In genomic region chr16:58419241-58420012, GRCh38 we compare ENCODE assay signal across 23 cellular contexts. TPM values are rescaled to one million over a fixed set of nuclear protein-coding genes. Genes with fewer than 3 reads are reported as not detected.
DNase-seq lines count a peak whose midpoint lies in the region; ATAC-seq and TF ChIP-seq lines count a peak whose summit lies in the region.
"Had no signal": no experiment of that assay in that cellular context is flagged by ENCODE, and none has a peak within 500 bp of the region (broad histone marks: within the 10 kb centered on the region; RNA-seq: fewer than 3 reads in every experiment).

No MANE protein-coding gene starts in this region.

- H3K9me3 Mint-ChIP-seq in brain, result no peaks in the 10 kb centered on the region
- H3K9me3 Mint-ChIP-seq in neural progenitor cell, result no peaks in the 10 kb centered on the region
- H3K9me3 Mint-ChIP-seq in activated CD8-positive, alpha-beta memory T cell treated with anti-CD3 and anti-CD28 coated beads, Interleukin-2, amount 10 ng/mL, durations not matched to agents 7 days and 5 days (ENCODE audit: low read depth), result no peaks in the 10 kb centered on the region
- H3K9me3 Mint-ChIP-seq: activated CD8-positive, alpha-beta T cell treated with anti-CD3 and anti-CD28 coated beads for 36 hours; activated naive CD4-positive, alpha-beta T cell treated with anti-CD3 and anti-CD28 coated beads for 36 hours; activated T-cell treated with anti-CD3 and anti-CD28 coated beads, Interleukin-2, amount 50 U/mL, for 24 hours; central memory CD8-positive, alpha-beta T cell; T-helper 1 cell treated with Interleukin-12 subunit alpha and Interleukin-12 subunit beta and Interleukin-4 antibody, amounts not matched to agents 30 μg/mL and 1 μg/mL, for 36 hours had no signal

- H3K27ac Mint-ChIP-seq in brain (peak overlapping the region in 3 of 5 experiments; percentile 59 to 72 (median 59)), neural progenitor cell (peak overlapping the region; percentile 87)
- no peak overlapping the region for H3K27ac Mint-ChIP-seq in activated CD8-positive, alpha-beta memory T cell treated with anti-CD3 and anti-CD28 coated beads, Interleukin-2, amount 10 ng/mL, durations not matched to agents 7 days and 5 days
- H3K27ac Mint-ChIP-seq: activated CD8-positive, alpha-beta T cell treated with anti-CD3 and anti-CD28 coated beads for 36 hours; activated naive CD4-positive, alpha-beta T cell treated with anti-CD3 and anti-CD28 coated beads for 36 hours; activated T-cell treated with anti-CD3 and anti-CD28 coated beads, Interleukin-2, amount 50 U/mL, for 24 hours; T-helper 1 cell treated with Interleukin-12 subunit alpha and Interleukin-12 subunit beta and Interleukin-4 antibody, amounts not matched to agents 30 μg/mL and 1 μg/mL, for 36 hours had no signal

- no peaks in the 10 kb centered on the region for H3K9me3 ChIP-seq in HUES48 (ENCODE audit: control insufficient read depth, insufficient read depth, low read length)
- no peaks in the 10 kb centered on the region for H3K9me3 ChIP-seq in neural progenitor cell (ENCODE audit: low read depth)
- no peaks in the 10 kb centered on the region for H3K9me3 ChIP-seq in GM23248 (ENCODE audit: low read depth)
- H3K9me3 ChIP-seq: gastroesophageal sphincter, mucosa of descending colon, right lobe of liver, tibial nerve had no signal

- H3K4me3 ChIP-seq in GM06990 (replicated peaks; ENCODE audit: low read depth, low read length) (no peak overlapping the region), HUES48 (ENCODE audit: low read depth, low read length) (no peak overlapping the region), neural progenitor cell (peak overlapping the region; percentile 14), GM23248 (no peak overlapping the region)
- H3K4me3 ChIP-seq: gastroesophageal sphincter, mucosa of descending colon, right lobe of liver, tibial nerve had no signal

- H3K27me3 Mint-ChIP-seq in brain (peaks cover 9% of the 10 kb centered on the region), neural progenitor cell (ENCODE audit: insufficient read depth, low read depth) (peaks cover 13% of the 10 kb centered on the region)
- peaks cover 15% of the 10 kb centered on the region for H3K27me3 Mint-ChIP-seq in activated CD8-positive, alpha-beta memory T cell treated with anti-CD3 and anti-CD28 coated beads, Interleukin-2, amount 10 ng/mL, durations not matched to agents 7 days and 5 days

- no peak overlapping the region for H2AFZ ChIP-seq in neural progenitor cell (replicated peaks)
- no peak overlapping the region for H2AFZ ChIP-seq in GM23248

- H3K4me1 ChIP-seq in HUES48 (ENCODE audit: control insufficient read depth, insufficient read depth, low read length) (peaks cover 15% of the 10 kb centered on the region), neural progenitor cell (peaks cover 51% of the 10 kb centered on the region), GM23248 (ENCODE audit: insufficient read depth) (0 out of 2 replicates have a peak, but pooled peaks cover 3% of the 10 kb centered on the region)
- H3K4me1 ChIP-seq: gastroesophageal sphincter, right lobe of liver, tibial nerve had no signal

- peaks cover 29% of the 10 kb centered on the region for H3K4me1 Mint-ChIP-seq in brain
- H3K4me1 Mint-ChIP-seq in neural progenitor cell, result peaks cover 35% of the 10 kb centered on the region
- H3K4me1 Mint-ChIP-seq in activated CD8-positive, alpha-beta memory T cell treated with anti-CD3 and anti-CD28 coated beads, Interleukin-2, amount 10 ng/mL, durations not matched to agents 7 days and 5 days, result no peaks in the 10 kb centered on the region
- H3K4me1 Mint-ChIP-seq: central memory CD8-positive, alpha-beta T cell had no signal

- no peaks in the 10 kb centered on the region for H3K36me3 ChIP-seq in GM06990 (ENCODE audit: control insufficient read depth, insufficient read depth, low read length)
- H3K36me3 ChIP-seq in HUES48 (ENCODE audit: control insufficient read depth, insufficient read depth, low read length), result no peaks in the 10 kb centered on the region
- no peaks in the 10 kb centered on the region for H3K36me3 ChIP-seq in neural progenitor cell
- no peaks in the 10 kb centered on the region for H3K36me3 ChIP-seq in GM23248 (ENCODE audit: low read depth)
- H3K36me3 ChIP-seq: gastroesophageal sphincter, right lobe of liver, tibial nerve had no signal

- no peaks in the 10 kb centered on the region for H3K9me2 ChIP-seq in GM23248 (ENCODE audit: insufficient read depth)

- H3K36me3 Mint-ChIP-seq in brain (no peaks in the 10 kb centered on the region), neural progenitor cell (no peaks in the 10 kb centered on the region)
- no peaks in the 10 kb centered on the region for H3K36me3 Mint-ChIP-seq in activated CD8-positive, alpha-beta memory T cell treated with anti-CD3 and anti-CD28 coated beads, Interleukin-2, amount 10 ng/mL, durations not matched to agents 7 days and 5 days

- H3K79me2 ChIP-seq in neural progenitor cell (ENCODE audit: low read depth), result no peaks in the 10 kb centered on the region
- H3K79me2 ChIP-seq in GM23248 (ENCODE audit: insufficient read depth), result no peaks in the 10 kb centered on the region

- CTCF ChIA-PET in activated CD8-positive, alpha-beta memory T cell treated with anti-CD3 and anti-CD28 coated beads, Interleukin-2, amount 10 ng/mL, durations not matched to agents 7 days and 5 days (lab: Charles Lee), result interaction anchor here (0.5 to 0.8 kb wide), 2 partner anchors 82 to 322 kb away, joined by 3 read pairs; no protein-coding TSS in a partner anchor

- no peaks in the 10 kb centered on the region for H3K27me3 ChIP-seq in GM06990 (replicated peaks; ENCODE audit: control insufficient read depth, insufficient read depth, low read length)
- no peaks in the 10 kb centered on the region for H3K27me3 ChIP-seq in HUES48 (ENCODE audit: control insufficient read depth, insufficient read depth, low read length)
- no peaks in the 10 kb centered on the region for H3K27me3 ChIP-seq in neural progenitor cell
- H3K27me3 ChIP-seq in GM23248 (replicated peaks; ENCODE audit: insufficient read depth), result no peaks in the 10 kb centered on the region
- H3K27me3 ChIP-seq: right lobe of liver, tibial nerve had no signal

- 53 to 57% methylated on average over 16 of the region's 16 CpGs for WGBS in GM23248 (ENCODE audit: low coverage in 1 of 2, low lambda C conversion rate in 2 of 2, missing lambda C conversion rate in 2 of 2), 2 experiments

- DNase-seq in GM06990 (ENCODE audit: extremely low read depth, insufficient read length), result peak; percentile 64
- peak; percentile 84 for DNase-seq in neural progenitor cell (ENCODE audit: low spot score)
- DNase-seq in retina, result no peak
- no peak for DNase-seq in activated CD8-positive, alpha-beta memory T cell treated with anti-CD3 and anti-CD28 coated beads, Interleukin-2, amount 10 ng/mL, durations not matched to agents 7 days and 5 days
- no peak for DNase-seq in GM23248
- DNase-seq: activated CD8-positive, alpha-beta T cell treated with anti-CD3 and anti-CD28 coated beads for 36 hours; activated naive CD4-positive, alpha-beta T cell treated with anti-CD3 and anti-CD28 coated beads for 36 hours; activated T-cell treated with anti-CD3 and anti-CD28 coated beads, Interleukin-2, amount 50 U/mL, for 24 hours; effector CD4-positive, alpha-beta T cell; mucosa of descending colon; NCI-H1930; NCI-H510A; stimulated activated naive CD4-positive, alpha-beta T cell had no signal

- no peak for ATAC-seq in HG03378 (IDR thresholded peaks at IDR 0.05; ENCODE audit: unreplicated experiment)
- no peak for ATAC-seq in activated CD8-positive, alpha-beta memory T cell treated with anti-CD3 and anti-CD28 coated beads, Interleukin-2, amount 10 ng/mL, durations not matched to agents 7 days and 5 days
- ATAC-seq: activated CD8-positive, alpha-beta T cell treated with anti-CD3 and anti-CD28 coated beads for 36 hours; gastroesophageal sphincter; left lobe of liver; mucosa of descending colon had no signal

- H3K4me2 ChIP-seq in neural progenitor cell (peak overlapping the region; percentile 67), GM23248 (ENCODE audit: unreplicated experiment) (no peak overlapping the region)

- TF ChIP-seq CTCF in GM06990 (IDR thresholded peaks at IDR 0.05; ENCODE audit: insufficient read depth, low read length, poor library complexity, severe bottlenecking), result no peak
- no peak for TF ChIP-seq CTCF in brain (conservative IDR thresholded peaks at IDR 0.05)
- TF ChIP-seq CTCF in neural progenitor cell (IDR thresholded peaks at IDR 0.05), result no peak

- H3K9ac ChIP-seq in HUES48 (ENCODE audit: low read depth, low read length), result no peak overlapping the region
- H3K9ac ChIP-seq in neural progenitor cell, result no peak overlapping the region
- no peak overlapping the region for H3K9ac ChIP-seq in GM23248

- H3F3A ChIP-seq in neural progenitor cell (ENCODE audit: low read depth) (peaks cover 28% of the 10 kb centered on the region), GM23248 (ENCODE audit: insufficient read depth) (no peaks in the 10 kb centered on the region)

- H3K27ac ChIP-seq in HUES48 (ENCODE audit: low read depth, low read length) (peak overlapping the region; percentile 79), neural progenitor cell (peak overlapping the region; percentile 89), GM23248 (no peak overlapping the region)
- H3K27ac ChIP-seq: gastroesophageal sphincter, HL-60, right lobe of liver, tibial nerve had no signal

- H3K4me3 Mint-ChIP-seq in brain, result peak overlapping the region in 2 of 5 experiments; percentile 16 to 30
- peak overlapping the region; percentile 43 for H3K4me3 Mint-ChIP-seq in neural progenitor cell
- H3K4me3 Mint-ChIP-seq in activated CD8-positive, alpha-beta memory T cell treated with anti-CD3 and anti-CD28 coated beads, Interleukin-2, amount 10 ng/mL, durations not matched to agents 7 days and 5 days, result no peak overlapping the region
- H3K4me3 Mint-ChIP-seq: activated CD8-positive, alpha-beta T cell treated with anti-CD3 and anti-CD28 coated beads for 36 hours; activated naive CD4-positive, alpha-beta T cell treated with anti-CD3 and anti-CD28 coated beads for 36 hours; activated T-cell treated with anti-CD3 and anti-CD28 coated beads, Interleukin-2, amount 50 U/mL, for 24 hours; central memory CD8-positive, alpha-beta T cell; T-helper 1 cell treated with Interleukin-12 subunit alpha and Interleukin-12 subunit beta and Interleukin-4 antibody, amounts not matched to agents 30 μg/mL and 1 μg/mL, for 36 hours had no signal

- in situ Hi-C loops in GM23248 (cut with MboI), result no loop called here

- H4K20me1 ChIP-seq in neural progenitor cell (ENCODE audit: low read depth), result no peaks in the 10 kb centered on the region
- no peaks in the 10 kb centered on the region for H4K20me1 ChIP-seq in GM23248 (ENCODE audit: insufficient read depth)

RNA-seq across cellular contexts. Expression of gene GINS3, which starts 27.2 kb away (rescaled TPM):
- polyA plus RNA-seq in brain (ENCODE audit: insufficient read depth, low read depth, low replicate concordance) (11.3 TPM), GM23248 (2016; fragmentation: Nextera tagmentation; extraction: Ambion mirVana) (2.7 and 2.9 TPM in 2 replicates)
- 11.4 and 13.4 TPM in 2 replicates for total RNA-seq in neural progenitor cell (ENCODE audit: low replicate concordance)
- total RNA-seq in activated CD8-positive, alpha-beta memory T cell treated with anti-CD3 and anti-CD28 coated beads, Interleukin-2, amount 10 ng/mL, durations not matched to agents 7 days and 5 days, result 10 to 100 TPM; 15.6 to 19.2 TPM
- 2.9 and 7.7 TPM in 2 replicates for total RNA-seq in GM23248 (2014; rRNA removed; shearing (Covaris generic))

Comparison
In these comparisons a context has a peak if more than half of its experiments do, and no peak if none do; other contexts are left out.
1. DNase-seq: peak in GM06990 (single experiment) and neural progenitor cell (single experiment); none in retina (single experiment), activated CD8-positive, alpha-beta memory T cell treated with anti-CD3 and anti-CD28 coated beads, Interleukin-2, amount 10 ng/mL, durations not matched to agents 7 days and 5 days (single experiment) and GM23248 (single experiment).